14 cellular contexts compared by ENCODE assay signal in the genomic region with DNA sequence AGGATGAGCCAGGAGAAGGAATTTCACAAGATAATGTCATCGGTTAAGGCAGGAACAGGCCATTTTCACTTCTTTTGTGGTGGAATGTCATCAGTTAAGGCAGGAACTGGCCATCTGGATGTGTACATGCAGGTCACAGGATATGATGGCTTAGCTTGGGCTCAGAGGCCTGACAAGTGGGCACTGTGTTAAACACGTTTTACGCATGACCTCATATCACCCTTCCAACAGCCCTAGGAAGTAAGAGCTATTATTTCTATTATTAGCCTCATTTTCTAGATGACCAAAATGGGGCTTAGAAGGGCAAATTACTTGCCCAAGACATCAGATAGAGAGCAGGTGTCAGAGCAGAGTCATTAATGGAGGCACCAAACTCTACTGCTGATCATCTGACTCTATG. TPM values are rescaled to one million over a fixed set of nuclear protein-coding genes. Genes with fewer than 3 reads are reported as not detected.
DNase-seq lines count a peak whose midpoint lies in the region; ATAC-seq, FAIRE-seq and TF ChIP-seq lines count a peak whose summit lies in the region.
"Not testable (repeated sequence)": the region's sequence is repeated elsewhere in the genome, so short reads cannot be mapped to it uniquely, and the experiment has no call there.
"Had no signal": no experiment of that assay in that cellular context is flagged by ENCODE, and none has a peak within 500 bp of the region (broad histone marks: within the 10 kb centered on the region; RNA-seq: fewer than 3 reads in every experiment).

No MANE protein-coding gene starts in this region.

- H4K20me1 ChIP-seq in BLaER1 treated with 17β-estradiol and CSF1 and Interleukin-3, amounts not matched to agents 10 nM and 100 nM; KMS-11 (ENCODE audit: insufficient read depth); astrocyte (ENCODE audit: insufficient read depth, low read length): not testable (repeated sequence)

- peak overlapping the region in 8 of 11 experiments; percentile 1 to 91 (median 78); a peak in 10 of 22 replicates for H3K27ac ChIP-seq in BLaER1 treated with 17β-estradiol and CSF1 and Interleukin-3, amounts not matched to agents 10 nM and 100 nM
- not testable (repeated sequence) for H3K27ac ChIP-seq in KMS-11; astrocyte (ENCODE audit: low read depth, low read length)
- H3K27ac ChIP-seq in subcutaneous abdominal adipose tissue (ENCODE audit: low read depth, low read length) = peak overlapping the region; percentile 95

- H3K4me3 ChIP-seq in BLaER1 treated with 17β-estradiol and CSF1 and Interleukin-3, amounts not matched to agents 10 nM and 100 nM = peak overlapping the region in 1 of 10 experiments; percentile 53; a peak in 1 of 20 replicates
- H3K4me3 ChIP-seq in KMS-11 (IDR thresholded peaks at IDR 0.05; ENCODE audit: insufficient read depth, low read depth, low read length); astrocyte (ENCODE audit: insufficient read depth, low read depth, low read length): not testable (repeated sequence)
- peak overlapping the region in 1 of 5 donors; percentile 11 for H3K4me3 ChIP-seq in subcutaneous abdominal adipose tissue (ENCODE audit: low read depth in 1 of 5, low read length in 5 of 5)

- H3K4me1 ChIP-seq in BLaER1 treated with 17β-estradiol and CSF1 and Interleukin-3, amounts not matched to agents 10 nM and 100 nM = peaks cover 74 to 86% (median 79%) of the 10 kb centered on the region in 10 experiments
- H3K4me1 ChIP-seq in KMS-11 (ENCODE audit: low read depth, poor library complexity, severe bottlenecking) = peaks cover 63% of the 10 kb centered on the region
- peaks cover 27% of the 10 kb centered on the region for H3K4me1 ChIP-seq in astrocyte (ENCODE audit: insufficient read depth, low read length)
- H3K4me1 ChIP-seq in subcutaneous abdominal adipose tissue (ENCODE audit: control insufficient read depth in 5 of 5, insufficient read depth in 5 of 5, low read length in 5 of 5) = peaks cover 13 to 68% (median 59%) of the 10 kb centered on the region in 5 donors

- not testable (repeated sequence) for H3K79me2 ChIP-seq in KMS-11 (ENCODE audit: insufficient read depth, low read depth); astrocyte (ENCODE audit: insufficient read depth, low read length)

- not testable (repeated sequence) for H3K9me3 Mint-ChIP-seq in activated CD4-positive, alpha-beta T cell treated with anti-CD3 and anti-CD28 coated beads, Interleukin-2, amount 10 ng/mL, durations not matched to agents 7 days and 5 days; astrocyte (ENCODE audit: unreplicated experiment); endothelial cell (ENCODE audit: unreplicated experiment); natural killer cell treated with Interleukin-12 subunit alpha and Interleukin-12 subunit beta and Interleukin-15 and Interleukin-18, amount 100 ng/mL, for 72 hours

- DNase-seq in activated CD4-positive, alpha-beta T cell treated with anti-CD3 and anti-CD28 coated beads, Interleukin-2, amount 10 ng/mL, durations not matched to agents 7 days and 5 days; astrocyte (ENCODE audit: low read depth); endothelial cell (ENCODE audit: low spot score); natural killer cell treated with Interleukin-12 subunit alpha and Interleukin-12 subunit beta and Interleukin-15 and Interleukin-18, amount 100 ng/mL, for 72 hours (ENCODE audit: low spot score): not testable (repeated sequence)
- peak; percentile 27 for DNase-seq in kidney tubule cell (ENCODE audit: low spot score)

- CTCF ChIA-PET in activated CD4-positive, alpha-beta T cell treated with anti-CD3 and anti-CD28 coated beads, Interleukin-2, amount 10 ng/mL, durations not matched to agents 7 days and 5 days (lab: Charles Lee) = not testable (repeated sequence)

- H3K4me3 Mint-ChIP-seq in activated CD4-positive, alpha-beta T cell treated with anti-CD3 and anti-CD28 coated beads, Interleukin-2, amount 10 ng/mL, durations not matched to agents 7 days and 5 days = peak overlapping the region; percentile 82
- peak overlapping the region; percentile 97 for H3K4me3 Mint-ChIP-seq in astrocyte (ENCODE audit: unreplicated experiment)
- H3K4me3 Mint-ChIP-seq in endothelial cell (ENCODE audit: unreplicated experiment) = not testable (repeated sequence)
- peak overlapping the region; percentile 84 for H3K4me3 Mint-ChIP-seq in natural killer cell treated with Interleukin-12 subunit alpha and Interleukin-12 subunit beta and Interleukin-15 and Interleukin-18, amount 100 ng/mL, for 72 hours

- not testable (repeated sequence) for H2AFZ ChIP-seq in KMS-11 (ENCODE audit: low read depth); astrocyte (ENCODE audit: low read depth, low read length)

- FAIRE-seq in astrocyte (lab: Jason Lieb, UNC) = not testable (repeated sequence)

- not testable (repeated sequence) for TF ChIP-seq CTCF in KMS-11 (conservative IDR thresholded peaks at IDR 0.05; ENCODE audit: low read depth, low read length); astrocyte (IDR thresholded peaks at IDR 0.05; ENCODE audit: insufficient read depth, low read depth, low read length); endothelial cell (IDR thresholded peaks at IDR 0.05; ENCODE audit: unreplicated experiment)

- peaks cover 76% of the 10 kb centered on the region for H3K4me1 Mint-ChIP-seq in activated CD4-positive, alpha-beta T cell treated with anti-CD3 and anti-CD28 coated beads, Interleukin-2, amount 10 ng/mL, durations not matched to agents 7 days and 5 days
- peaks cover 44% of the 10 kb centered on the region for H3K4me1 Mint-ChIP-seq in astrocyte (ENCODE audit: low read depth, unreplicated experiment)
- H3K4me1 Mint-ChIP-seq in endothelial cell (ENCODE audit: unreplicated experiment) = peaks cover 71% of the 10 kb centered on the region
- peaks cover 55 to 63% of the 10 kb centered on the region in 2 donors for H3K4me1 Mint-ChIP-seq in natural killer cell treated with Interleukin-12 subunit alpha and Interleukin-12 subunit beta and Interleukin-15 and Interleukin-18, amount 100 ng/mL, for 72 hours (ENCODE audit: low read depth in 2 of 2)

- not testable (repeated sequence) for H3K9ac ChIP-seq in BLaER1 treated with 17β-estradiol and CSF1 and Interleukin-3, amounts not matched to agents 10 nM and 100 nM; KMS-11; astrocyte (ENCODE audit: low read length); subcutaneous abdominal adipose tissue (ENCODE audit: low read length in 5 of 5)

- H3K4me2 ChIP-seq in BLaER1 treated with 17β-estradiol and CSF1 and Interleukin-3, amounts not matched to agents 10 nM and 100 nM = peak overlapping the region; percentile 84 to 98 (median 93)
- peak overlapping the region; percentile 3 for H3K4me2 ChIP-seq in KMS-11
- not testable (repeated sequence) for H3K4me2 ChIP-seq in astrocyte (ENCODE audit: low read length)

- not testable (repeated sequence) for ATAC-seq in natural killer cell treated with Interleukin-12 subunit alpha and Interleukin-12 subunit beta and Interleukin-15 and Interleukin-18, amount 100 ng/mL, for 72 hours

- peaks cover 44% of the 10 kb centered on the region for H3K36me3 Mint-ChIP-seq in activated CD4-positive, alpha-beta T cell treated with anti-CD3 and anti-CD28 coated beads, Interleukin-2, amount 10 ng/mL, durations not matched to agents 7 days and 5 days (ENCODE audit: low read depth)
- H3K36me3 Mint-ChIP-seq in astrocyte (ENCODE audit: low read depth, unreplicated experiment); endothelial cell (ENCODE audit: low read depth, unreplicated experiment); natural killer cell treated with Interleukin-12 subunit alpha and Interleukin-12 subunit beta and Interleukin-15 and Interleukin-18, amount 100 ng/mL, for 72 hours: not testable (repeated sequence)

- POLR2A ChIA-PET in activated CD4-positive, alpha-beta T cell treated with anti-CD3 and anti-CD28 coated beads, Interleukin-2, amount 10 ng/mL, durations not matched to agents 7 days and 5 days (lab: Charles Lee) = interaction anchor here (1.1 kb wide), 1 partner anchor 338 kb away, joined by 4 read pairs; no protein-coding TSS in a partner anchor

- H3K9me3 ChIP-seq in BLaER1 treated with 17β-estradiol and CSF1 and Interleukin-3, amounts not matched to agents 10 nM and 100 nM (replicated peaks in 1 of 11); astrocyte (ENCODE audit: insufficient read depth, low read depth, low read length); subcutaneous abdominal adipose tissue (ENCODE audit: control insufficient read depth in 5 of 5, low read length in 5 of 5): not testable (repeated sequence)

- peak overlapping the region; percentile 73 for H3K27ac Mint-ChIP-seq in activated CD4-positive, alpha-beta T cell treated with anti-CD3 and anti-CD28 coated beads, Interleukin-2, amount 10 ng/mL, durations not matched to agents 7 days and 5 days
- H3K27ac Mint-ChIP-seq in astrocyte (ENCODE audit: unreplicated experiment) = peak overlapping the region; percentile 55
- peak overlapping the region; percentile 100 for H3K27ac Mint-ChIP-seq in endothelial cell (ENCODE audit: unreplicated experiment)
- peak overlapping the region in 1 of 2 donors; percentile 69 for H3K27ac Mint-ChIP-seq in natural killer cell treated with Interleukin-12 subunit alpha and Interleukin-12 subunit beta and Interleukin-15 and Interleukin-18, amount 100 ng/mL, for 72 hours

- H3K27me3 ChIP-seq in BLaER1 treated with 17β-estradiol and CSF1 and Interleukin-3, amounts not matched to agents 10 nM and 100 nM; KMS-11 (ENCODE audit: insufficient read depth, low read depth); astrocyte (ENCODE audit: insufficient read depth, low read length); subcutaneous abdominal adipose tissue (ENCODE audit: control insufficient read depth in 5 of 5, insufficient read depth in 4 of 5, low read length in 5 of 5): not testable (repeated sequence)

- not testable (repeated sequence) for H3K36me3 ChIP-seq in BLaER1 treated with 17β-estradiol and CSF1 and Interleukin-3, amounts not matched to agents 10 nM and 100 nM; KMS-11 (ENCODE audit: insufficient read depth); astrocyte (ENCODE audit: insufficient read depth, low read length); subcutaneous abdominal adipose tissue (ENCODE audit: control insufficient read depth in 5 of 5, insufficient read depth in 5 of 5, low read length in 5 of 5)

- not testable (repeated sequence) for H3K27me3 Mint-ChIP-seq in activated CD4-positive, alpha-beta T cell treated with anti-CD3 and anti-CD28 coated beads, Interleukin-2, amount 10 ng/mL, durations not matched to agents 7 days and 5 days; astrocyte (ENCODE audit: low read depth, unreplicated experiment); endothelial cell (ENCODE audit: unreplicated experiment); natural killer cell treated with Interleukin-12 subunit alpha and Interleukin-12 subunit beta and Interleukin-15 and Interleukin-18, amount 100 ng/mL, for 72 hours

RNA-seq across cellular contexts. Expression of a gene that starts 2.2 kb away (rescaled TPM):
- 10 to 100 TPM; 51.1 to 55.4 TPM for total RNA-seq in activated CD4-positive, alpha-beta T cell treated with anti-CD3 and anti-CD28 coated beads, Interleukin-2, amount 10 ng/mL, durations not matched to agents 7 days and 5 days
- total RNA-seq in astrocyte (171 and 193 TPM in 2 replicates), endothelial cell (ENCODE audit: unreplicated experiment) (16.8 TPM)
- 1 to 10 TPM; 2.6 to 3.0 TPM for total RNA-seq in natural killer cell treated with Interleukin-12 subunit alpha and Interleukin-12 subunit beta and Interleukin-15 and Interleukin-18, amount 100 ng/mL, for 72 hours

RNA-seq across cellular contexts. Expression of a gene that starts 28.2 kb away (rescaled TPM):
- total RNA-seq in activated CD4-positive, alpha-beta T cell treated with anti-CD3 and anti-CD28 coated beads, Interleukin-2, amount 10 ng/mL, durations not matched to agents 7 days and 5 days = 10 to 100 TPM in 1 of 2 experiments, 1 to 10 TPM in 1; 9.9 to 10.2 TPM
- total RNA-seq in astrocyte = 36.0 and 42.0 TPM in 2 replicates
- 0.80 TPM for total RNA-seq in endothelial cell (ENCODE audit: unreplicated experiment)
- 1 to 10 TPM; 1.5 to 1.7 TPM for total RNA-seq in natural killer cell treated with Interleukin-12 subunit alpha and Interleukin-12 subunit beta and Interleukin-15 and Interleukin-18, amount 100 ng/mL, for 72 hours

RNA-seq across cellular contexts. Expression of a gene that starts 47.9 kb away (rescaled TPM):
- not detected for total RNA-seq in activated CD4-positive, alpha-beta T cell treated with anti-CD3 and anti-CD28 coated beads, Interleukin-2, amount 10 ng/mL, durations not matched to agents 7 days and 5 days
- total RNA-seq in astrocyte = not detected in 2 replicates
- not detected for total RNA-seq in endothelial cell (ENCODE audit: unreplicated experiment)
- not detected for total RNA-seq in natural killer cell treated with Interleukin-12 subunit alpha and Interleukin-12 subunit beta and Interleukin-15 and Interleukin-18, amount 100 ng/mL, for 72 hours
- total RNA-seq: esophagus squamous epithelium; IMR-90; kidney epithelial cell; MCF 10A; SK-MEL-5; T-helper 1 cell treated with Interleukin-12 subunit alpha and Interleukin-12 subunit beta and Interleukin-4 antibody, amounts not matched to agents 30 ng/mL and 1 ng/mL, for 36 hours had no signal
